ENCODE assay signal across 1 cellular context in genomic region chr17:78974635-78975591, GRCh38.
TF ChIP-seq lines count a peak whose summit lies in the region.

No MANE protein-coding gene starts in this region.

TF ChIP-seq in HEK293, 187 proteins besides CTCF, POLR2A, EP300 and RAD21 (continued from another document):
- TF ChIP-seq, protein P1, sequence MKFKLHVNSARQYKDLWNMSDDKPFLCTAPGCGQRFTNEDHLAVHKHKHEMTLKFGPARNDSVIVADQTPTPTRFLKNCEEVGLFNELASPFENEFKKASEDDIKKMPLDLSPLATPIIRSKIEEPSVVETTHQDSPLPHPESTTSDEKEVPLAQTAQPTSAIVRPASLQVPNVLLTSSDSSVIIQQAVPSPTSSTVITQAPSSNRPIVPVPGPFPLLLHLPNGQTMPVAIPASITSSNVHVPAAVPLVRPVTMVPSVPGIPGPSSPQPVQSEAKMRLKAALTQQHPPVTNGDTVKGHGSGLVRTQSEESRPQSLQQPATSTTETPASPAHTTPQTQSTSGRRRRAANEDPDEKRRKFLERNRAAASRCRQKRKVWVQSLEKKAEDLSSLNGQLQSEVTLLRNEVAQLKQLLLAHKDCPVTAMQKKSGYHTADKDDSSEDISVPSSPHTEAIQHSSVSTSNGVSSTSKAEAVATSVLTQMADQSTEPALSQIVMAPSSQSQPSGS (tag by site-specific recombination; IDR thresholded peaks at IDR 0.05; ENCODE audit: low read depth), result no peak
- TF ChIP-seq ZNF514 (tag by site-specific recombination; IDR thresholded peaks at IDR 0.05) (no peak), ZNF19 (tag by site-specific recombination; IDR thresholded peaks at IDR 0.05; ENCODE audit: low read depth) (no peak), ZFP3 (tag by site-specific recombination; IDR thresholded peaks at IDR 0.05; ENCODE audit: low read depth) (no peak), ZNF302 (tag by site-specific recombination; IDR thresholded peaks at IDR 0.05; ENCODE audit: low read depth) (no peak), ZBTB44 (tag by site-specific recombination; IDR thresholded peaks at IDR 0.05) (peak; percentile 2; the same call in 1 of the 2 replicates), ZNF112 (tag by site-specific recombination; IDR thresholded peaks at IDR 0.05) (no peak), ZNF169 (tag by site-specific recombination; IDR thresholded peaks at IDR 0.05) (no peak), SP2 (tag by site-specific recombination; IDR thresholded peaks at IDR 0.05) (peak; percentile 64), ZFP37 (tag by site-specific recombination; IDR thresholded peaks at IDR 0.05) (no peak), EGR2 (tag by site-specific recombination; IDR thresholded peaks at IDR 0.05; ENCODE audit: low read depth) (no peak), ZNF148 (tag by site-specific recombination; IDR thresholded peaks at IDR 0.05; ENCODE audit: borderline replicate concordance) (no peak), ZNF324 (tag by site-specific recombination; IDR thresholded peaks at IDR 0.05) (peak; percentile 31; the same call in 1 of the 2 replicates), ZEB2 (tag by site-specific recombination; IDR thresholded peaks at IDR 0.05) (0 out of 2 replicates have a peak, but pooled peaks have one; percentile 41), GLI2 (tag by site-specific recombination; IDR thresholded peaks at IDR 0.05; ENCODE audit: borderline replicate concordance, low read depth) (no peak), ZNF18 (tag by site-specific recombination; IDR thresholded peaks at IDR 0.05) (peak; percentile 61; the same call in 1 of the 2 replicates), KLF8 (tag by site-specific recombination; IDR thresholded peaks at IDR 0.05) (0 out of 2 replicates have a peak, but pooled peaks have one; percentile 21), ZNF660 (tag by site-specific recombination; IDR thresholded peaks at IDR 0.05) (peak; percentile 100), ZFHX2 (tag by site-specific recombination; conservative IDR thresholded peaks at IDR 0.05) (peak; percentile 36), ZXDB (tag by site-specific recombination; IDR thresholded peaks at IDR 0.05) (no peak), ZNF529 (tag by site-specific recombination; IDR thresholded peaks at IDR 0.05; ENCODE audit: insufficient replicate concordance) (no peak), ZBTB8A (tag by site-specific recombination; IDR thresholded peaks at IDR 0.05) (peak; percentile 13; the same call in 1 of the 2 replicates), ZNF140 (tag by site-specific recombination; IDR thresholded peaks at IDR 0.05) (no peak), KLF1 (tag by site-specific recombination; IDR thresholded peaks at IDR 0.05) (peak; percentile 52), ZNF596 (tag by site-specific recombination; IDR thresholded peaks at IDR 0.05) (no peak), ZNF629 (tag by site-specific recombination; IDR thresholded peaks at IDR 0.05) (peak; percentile 26; the same call in 1 of the 2 replicates), ZSCAN30 (tag by site-specific recombination; IDR thresholded peaks at IDR 0.05) (no peak), ZNF175 (tag by site-specific recombination; IDR thresholded peaks at IDR 0.05) (no peak), ZNF501 (tag by site-specific recombination; IDR thresholded peaks at IDR 0.05) (peak; percentile 31; the same call in 1 of the 2 replicates), ZNF404 (tag by site-specific recombination; IDR thresholded peaks at IDR 0.05) (no peak), ZBTB7A (tag by site-specific recombination; IDR thresholded peaks at IDR 0.05; ENCODE audit: low read depth) (no peak), ZNF558 (tag by site-specific recombination; IDR thresholded peaks at IDR 0.05) (no peak), ZBTB17 (tag by site-specific recombination; IDR thresholded peaks at IDR 0.05) (peak; percentile 20; the same call in 1 of the 2 replicates), SP3 (tag by site-specific recombination; IDR thresholded peaks at IDR 0.05) (0 out of 2 replicates have a peak, but pooled peaks have one; percentile 13), ZNF623 (tag by site-specific recombination; IDR thresholded peaks at IDR 0.05) (no peak), ZNF155 (tag by site-specific recombination; IDR thresholded peaks at IDR 0.05) (no peak), BCL11A (tag by site-specific recombination; IDR thresholded peaks at IDR 0.05; ENCODE audit: low read depth) (no peak)
- TF ChIP-seq, protein P2, sequence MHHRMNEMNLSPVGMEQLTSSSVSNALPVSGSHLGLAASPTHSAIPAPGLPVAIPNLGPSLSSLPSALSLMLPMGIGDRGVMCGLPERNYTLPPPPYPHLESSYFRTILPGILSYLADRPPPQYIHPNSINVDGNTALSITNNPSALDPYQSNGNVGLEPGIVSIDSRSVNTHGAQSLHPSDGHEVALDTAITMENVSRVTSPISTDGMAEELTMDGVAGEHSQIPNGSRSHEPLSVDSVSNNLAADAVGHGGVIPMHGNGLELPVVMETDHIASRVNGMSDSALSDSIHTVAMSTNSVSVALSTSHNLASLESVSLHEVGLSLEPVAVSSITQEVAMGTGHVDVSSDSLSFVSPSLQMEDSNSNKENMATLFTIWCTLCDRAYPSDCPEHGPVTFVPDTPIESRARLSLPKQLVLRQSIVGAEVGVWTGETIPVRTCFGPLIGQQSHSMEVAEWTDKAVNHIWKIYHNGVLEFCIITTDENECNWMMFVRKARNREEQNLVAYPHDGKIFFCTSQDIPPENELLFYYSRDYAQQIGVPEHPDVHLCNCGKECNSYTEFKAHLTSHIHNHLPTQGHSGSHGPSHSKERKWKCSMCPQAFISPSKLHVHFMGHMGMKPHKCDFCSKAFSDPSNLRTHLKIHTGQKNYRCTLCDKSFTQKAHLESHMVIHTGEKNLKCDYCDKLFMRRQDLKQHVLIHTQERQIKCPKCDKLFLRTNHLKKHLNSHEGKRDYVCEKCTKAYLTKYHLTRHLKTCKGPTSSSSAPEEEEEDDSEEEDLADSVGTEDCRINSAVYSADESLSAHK (tag by site-specific recombination; IDR thresholded peaks at IDR 0.05), result peak; percentile 37
- TF ChIP-seq, protein P3, sequence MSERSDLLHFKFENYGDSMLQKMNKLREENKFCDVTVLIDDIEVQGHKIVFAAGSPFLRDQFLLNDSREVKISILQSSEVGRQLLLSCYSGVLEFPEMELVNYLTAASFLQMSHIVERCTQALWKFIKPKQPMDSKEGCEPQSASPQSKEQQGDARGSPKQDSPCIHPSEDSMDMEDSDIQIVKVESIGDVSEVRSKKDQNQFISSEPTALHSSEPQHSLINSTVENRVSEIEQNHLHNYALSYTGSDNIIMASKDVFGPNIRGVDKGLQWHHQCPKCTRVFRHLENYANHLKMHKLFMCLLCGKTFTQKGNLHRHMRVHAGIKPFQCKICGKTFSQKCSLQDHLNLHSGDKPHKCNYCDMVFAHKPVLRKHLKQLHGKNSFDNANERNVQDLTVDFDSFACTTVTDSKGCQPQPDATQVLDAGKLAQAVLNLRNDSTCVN (tag by site-specific recombination; optimal IDR thresholded peaks at IDR 0.05), result peak; percentile 25
TF ChIP-seq in HEK293: peak in this region for 22.
